ENCODE assay signal across 29 cellular contexts in the genomic region with DNA sequence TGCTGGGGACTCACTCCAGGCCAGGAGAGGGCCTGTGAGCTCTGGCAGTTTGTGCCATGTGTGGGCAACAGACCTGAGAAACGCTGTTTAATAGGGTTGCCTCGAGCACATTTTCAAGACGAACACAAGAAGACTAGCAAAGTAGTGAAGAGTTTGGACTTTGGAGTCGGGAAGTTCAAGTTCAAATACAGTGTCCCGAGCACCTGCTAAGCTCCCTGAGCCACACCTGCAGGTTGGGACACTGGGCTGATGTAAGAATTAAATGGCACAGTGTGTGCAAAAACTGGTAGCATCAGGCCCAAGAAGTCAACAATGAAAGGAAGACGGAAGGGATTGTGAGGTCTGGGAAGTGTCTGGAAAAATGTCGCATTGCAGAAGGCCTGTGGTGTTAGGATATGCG.
"Had no signal": no experiment of that assay in that cellular context is flagged by ENCODE, and none has a peak within 500 bp of the region (broad histone marks: within the 10 kb centered on the region; RNA-seq: fewer than 3 reads in every experiment).

No MANE protein-coding gene starts in this region.

- H3K36me3 ChIP-seq: adrenal gland, esophagus squamous epithelium, gastroesophageal sphincter, WERI-Rb-1 had no signal

- H3K9me3 ChIP-seq: adrenal gland, body of pancreas, esophagus squamous epithelium, gastroesophageal sphincter had no signal

- H3K4me3 ChIP-seq: adrenal gland, body of pancreas, esophagus squamous epithelium, gastroesophageal sphincter had no signal

- ATAC-seq: activated CD4-positive, CD25-positive, alpha-beta regulatory T cell treated with anti-CD3 and anti-CD28 coated beads, Interleukin-2, amount 50 U/mL, for 24 hours; activated CD8-positive, alpha-beta T cell treated with anti-CD3 and anti-CD28 coated beads for 36 hours; activated naive CD8-positive, alpha-beta T cell treated with anti-CD3 and anti-CD28 coated beads, Interleukin-2, amount 50 U/mL, for 24 hours; body of pancreas; T-helper 17 cell had no signal

- H3K4me1 ChIP-seq: adrenal gland, body of pancreas, gastroesophageal sphincter had no signal

- H3K27ac ChIP-seq: adrenal gland, body of pancreas, epithelial cell of prostate, esophagus squamous epithelium, gastroesophageal sphincter, WERI-Rb-1 had no signal

- DNase-seq: activated B cell treated with CpG ODN at 0.5 μM for 24 hours; activated CD4-positive, alpha-beta T cell treated with anti-CD3 and anti-CD28 coated beads for 48 hours; activated CD4-positive, alpha-beta T cell treated with anti-CD3 and anti-CD28 coated beads, Interleukin-2, amount 50 U/mL, for 1 hour; activated CD4-positive, alpha-beta T cell treated with anti-CD3 and anti-CD28 coated beads, Interleukin-2, amount 50 U/mL, for 48 hours; activated CD8-positive, alpha-beta memory T cell treated with anti-CD3 and anti-CD28 coated beads for 24 hours; activated CD8-positive, alpha-beta T cell treated with anti-CD3 and anti-CD28 coated beads for 36 hours; activated effector memory CD4-positive, alpha-beta T cell treated with anti-CD3 and anti-CD28 coated beads, Interleukin-2, amount 50 U/mL, for 16 hours; activated naive CD4-positive, alpha-beta T cell treated with anti-CD3 and anti-CD28 coated beads for 36 hours; activated naive CD8-positive, alpha-beta T cell treated with anti-CD3 and anti-CD28 coated beads for 36 hours; activated naive CD8-positive, alpha-beta T cell treated with anti-CD3 and anti-CD28 coated beads, Interleukin-2, amount 50 U/mL, for 24 hours; activated T-cell treated with anti-CD3 and anti-CD28 coated beads, Interleukin-2, amount 50 U/mL, for 1 hour; activated T-cell treated with anti-CD3 and anti-CD28 coated beads, Interleukin-2, amount 50 U/mL, for 48 hours; adrenal gland; amygdala; aorta; effector CD8-positive, alpha-beta T cell; esophagus squamous epithelium; foreskin melanocyte; T-helper 1 cell; T-helper 17 cell; T1000; WERI-Rb-1 had no signal

- FAIRE-seq: colon, endometrium, endothelial cell of umbilical vein had no signal
